In the genomic region with DNA sequence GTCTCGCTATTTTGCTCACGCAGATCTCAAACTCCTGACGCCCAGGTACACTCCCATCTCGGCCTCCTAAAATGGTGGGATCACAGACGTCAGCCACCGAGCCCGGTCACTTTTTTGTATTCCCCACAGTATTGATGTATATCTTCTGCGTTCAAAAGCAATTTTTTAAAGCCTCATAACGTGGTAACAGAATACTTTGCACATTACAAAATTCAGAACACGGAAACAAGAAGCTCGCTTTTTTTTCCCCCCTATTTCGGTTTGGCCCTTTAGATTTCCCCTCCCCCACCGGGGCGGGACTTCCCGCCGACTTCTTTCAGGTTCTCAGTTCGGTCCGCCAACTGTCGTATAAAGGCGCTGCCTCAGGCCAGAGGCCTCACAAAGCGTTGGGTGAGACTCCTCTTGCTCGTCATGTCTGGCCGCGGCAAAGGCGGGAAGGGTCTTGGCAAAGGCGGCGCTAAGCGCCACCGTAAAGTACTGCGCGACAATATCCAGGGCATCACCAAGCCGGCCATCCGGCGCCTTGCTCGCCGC, we compare ENCODE assay signal across 8 cellular contexts.
DNase-seq lines count a peak whose midpoint lies in the region; ATAC-seq and TF ChIP-seq lines count a peak whose summit lies in the region.
"Not testable (repeated sequence)": the region's sequence is repeated elsewhere in the genome, so short reads cannot be mapped to it uniquely, and the experiment has no call there.

No MANE protein-coding gene starts in this region.

- not testable (repeated sequence) for H3K9me3 Mint-ChIP-seq in activated CD4-positive, alpha-beta T cell treated with anti-CD3 and anti-CD28 coated beads, Interleukin-2, amount 10 ng/mL, durations not matched to agents 24 days and 14 days; dendritic cell treated with granulocyte-macrophage colony-stimulating factor and Interleukin-4, amounts not matched to agents 40 ng/mL and 50 ng/mL, for 4 days

- DNase-seq in COR-L47 (lab: John Stamatoyannopoulos, UW) (peak; percentile 56), NCI-H748 (lab: John Stamatoyannopoulos, UW; ENCODE audit: unreplicated experiment) (peak; percentile 83)
- DNase-seq in activated CD4-positive, alpha-beta T cell treated with anti-CD3 and anti-CD28 coated beads, Interleukin-2, amount 10 ng/mL, durations not matched to agents 24 days and 14 days = peak; percentile 95
- peak; percentile 47 to 63 for DNase-seq in stimulated activated CD4-positive, alpha-beta T cell treated with anti-CD3 and anti-CD28 coated beads, Interleukin-2, amount 100 ng/mL, for 48 hours

- peak overlapping the region; percentile 55 to 75 for H3K27ac ChIP-seq in liver (ENCODE audit: low read depth in 1 of 2, low read length in 2 of 2)

- intact Hi-C loops in activated CD4-positive, alpha-beta T cell treated with anti-CD3 and anti-CD28 coated beads, Interleukin-2, amount 10 ng/mL, durations not matched to agents 24 days and 14 days (cut with micrococcal nuclease) = loop anchor here (1.0 to 2.0 kb wide), 3 partner anchors 14 to 49 kb away; a partner anchor contains a TSS
- intact Hi-C loops in dendritic cell treated with granulocyte-macrophage colony-stimulating factor and Interleukin-4, amounts not matched to agents 40 ng/mL and 50 ng/mL, for 4 days (cut with micrococcal nuclease) = not testable (repeated sequence)

- H3K4me1 ChIP-seq in liver (ENCODE audit: control insufficient read depth in 4 of 4, insufficient read depth in 4 of 4, low read length in 3 of 4) = peaks cover 0 to 17% (median 7%) of the 10 kb centered on the region in 4 donors

- not testable (repeated sequence) for H3K36me3 ChIP-seq in liver (ENCODE audit: control insufficient read depth in 4 of 4, insufficient read depth in 3 of 4, low read depth in 1 of 4, low read length in 3 of 4)

- H3K4me1 Mint-ChIP-seq in activated CD4-positive, alpha-beta T cell treated with anti-CD3 and anti-CD28 coated beads, Interleukin-2, amount 10 ng/mL, durations not matched to agents 24 days and 14 days = peaks cover 32% of the 10 kb centered on the region
- not testable (repeated sequence) for H3K4me1 Mint-ChIP-seq in dendritic cell treated with granulocyte-macrophage colony-stimulating factor and Interleukin-4, amounts not matched to agents 40 ng/mL and 50 ng/mL, for 4 days (ENCODE audit: low read depth)

- peak overlapping the region in 1 of 2 donors; percentile 84 for H3K9ac ChIP-seq in liver (ENCODE audit: low read depth in 1 of 2, low read length in 2 of 2)

- H3K27me3 Mint-ChIP-seq in activated CD4-positive, alpha-beta T cell treated with anti-CD3 and anti-CD28 coated beads, Interleukin-2, amount 10 ng/mL, durations not matched to agents 24 days and 14 days; dendritic cell treated with granulocyte-macrophage colony-stimulating factor and Interleukin-4, amounts not matched to agents 40 ng/mL and 50 ng/mL, for 4 days: not testable (repeated sequence)

- WGBS in liver = 6% methylated on average over 25 of the region's 36 CpGs

- TF ChIP-seq RAD21 in liver (IDR thresholded peaks at IDR 0.05) = not testable (repeated sequence)

- peak overlapping the region; percentile 96 for H3K27ac Mint-ChIP-seq in activated CD4-positive, alpha-beta T cell treated with anti-CD3 and anti-CD28 coated beads, Interleukin-2, amount 10 ng/mL, durations not matched to agents 24 days and 14 days
- peak overlapping the region; percentile 94 for H3K27ac Mint-ChIP-seq in dendritic cell treated with granulocyte-macrophage colony-stimulating factor and Interleukin-4, amounts not matched to agents 40 ng/mL and 50 ng/mL, for 4 days

- TF ChIP-seq CTCF in liver (IDR thresholded peaks at IDR 0.05; ENCODE audit: low read depth, low read length, missing input control) = not testable (repeated sequence)

- H3K4me3 ChIP-seq in liver (ENCODE audit: low read depth in 1 of 3, low read length in 3 of 3) = peak overlapping the region; percentile 53 to 77 (median 76)

- H3K27me3 ChIP-seq in liver (ENCODE audit: control insufficient read depth in 4 of 4, insufficient read depth in 4 of 4, low read length in 3 of 4) = not testable (repeated sequence)

- H3K36me3 Mint-ChIP-seq in activated CD4-positive, alpha-beta T cell treated with anti-CD3 and anti-CD28 coated beads, Interleukin-2, amount 10 ng/mL, durations not matched to agents 24 days and 14 days (ENCODE audit: low read depth); dendritic cell treated with granulocyte-macrophage colony-stimulating factor and Interleukin-4, amounts not matched to agents 40 ng/mL and 50 ng/mL, for 4 days (ENCODE audit: low read depth): not testable (repeated sequence)

- peak overlapping the region; percentile 91 for H3K4me3 Mint-ChIP-seq in activated CD4-positive, alpha-beta T cell treated with anti-CD3 and anti-CD28 coated beads, Interleukin-2, amount 10 ng/mL, durations not matched to agents 24 days and 14 days
- H3K4me3 Mint-ChIP-seq in dendritic cell treated with granulocyte-macrophage colony-stimulating factor and Interleukin-4, amounts not matched to agents 40 ng/mL and 50 ng/mL, for 4 days = peak overlapping the region; percentile 83

- ATAC-seq in GM21381 (IDR thresholded peaks at IDR 0.05; ENCODE audit: unreplicated experiment) = peak; percentile 67
- peak; percentile 18 for ATAC-seq in HG03520 (IDR thresholded peaks at IDR 0.05; ENCODE audit: unreplicated experiment)

- not testable (repeated sequence) for H3K9me3 ChIP-seq in liver (ENCODE audit: control insufficient read depth in 4 of 4, low read length in 3 of 4)

TF ChIP-seq in liver, 16 proteins besides CTCF, POLR2A, EP300 and RAD21:
- TF ChIP-seq, protein P1, sequence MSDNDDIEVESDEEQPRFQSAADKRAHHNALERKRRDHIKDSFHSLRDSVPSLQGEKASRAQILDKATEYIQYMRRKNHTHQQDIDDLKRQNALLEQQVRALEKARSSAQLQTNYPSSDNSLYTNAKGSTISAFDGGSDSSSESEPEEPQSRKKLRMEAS (IDR thresholded peaks at IDR 0.05) = peak; percentile 19
- TF ChIP-seq SP1 (IDR thresholded peaks at IDR 0.05) = peak; percentile 6
- peak; percentile 47 for TF ChIP-seq YY1 (IDR thresholded peaks at IDR 0.05)
- TF ChIP-seq RXRA (IDR thresholded peaks at IDR 0.05) = peak in 1 of 2 donors; percentile 47
- TF ChIP-seq TAF1 (conservative IDR thresholded peaks at IDR 0.05) = peak; percentile 74
- TF ChIP-seq, protein P2, sequence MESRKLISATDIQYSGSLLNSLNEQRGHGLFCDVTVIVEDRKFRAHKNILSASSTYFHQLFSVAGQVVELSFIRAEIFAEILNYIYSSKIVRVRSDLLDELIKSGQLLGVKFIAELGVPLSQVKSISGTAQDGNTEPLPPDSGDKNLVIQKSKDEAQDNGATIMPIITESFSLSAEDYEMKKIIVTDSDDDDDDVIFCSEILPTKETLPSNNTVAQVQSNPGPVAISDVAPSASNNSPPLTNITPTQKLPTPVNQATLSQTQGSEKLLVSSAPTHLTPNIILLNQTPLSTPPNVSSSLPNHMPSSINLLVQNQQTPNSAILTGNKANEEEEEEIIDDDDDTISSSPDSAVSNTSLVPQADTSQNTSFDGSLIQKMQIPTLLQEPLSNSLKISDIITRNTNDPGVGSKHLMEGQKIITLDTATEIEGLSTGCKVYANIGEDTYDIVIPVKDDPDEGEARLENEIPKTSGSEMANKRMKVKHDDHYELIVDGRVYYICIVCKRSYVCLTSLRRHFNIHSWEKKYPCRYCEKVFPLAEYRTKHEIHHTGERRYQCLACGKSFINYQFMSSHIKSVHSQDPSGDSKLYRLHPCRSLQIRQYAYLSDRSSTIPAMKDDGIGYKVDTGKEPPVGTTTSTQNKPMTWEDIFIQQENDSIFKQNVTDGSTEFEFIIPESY (IDR thresholded peaks at IDR 0.05) = peak; percentile 89
- peak in 1 of 2 donors; percentile 59 for TF ChIP-seq GABPA (IDR thresholded peaks at IDR 0.05 in 1 of 2, conservative IDR thresholded peaks at IDR 0.05 in 1 of 2)

Comparison
In these comparisons a context has a peak if more than half of its experiments do, and no peak if none do; other contexts are left out.
1. Peak in every context shown above with its lines: DNase-seq, ATAC-seq, H3K4me3 ChIP-seq and H3K27ac ChIP-seq.